In the genomic region with DNA sequence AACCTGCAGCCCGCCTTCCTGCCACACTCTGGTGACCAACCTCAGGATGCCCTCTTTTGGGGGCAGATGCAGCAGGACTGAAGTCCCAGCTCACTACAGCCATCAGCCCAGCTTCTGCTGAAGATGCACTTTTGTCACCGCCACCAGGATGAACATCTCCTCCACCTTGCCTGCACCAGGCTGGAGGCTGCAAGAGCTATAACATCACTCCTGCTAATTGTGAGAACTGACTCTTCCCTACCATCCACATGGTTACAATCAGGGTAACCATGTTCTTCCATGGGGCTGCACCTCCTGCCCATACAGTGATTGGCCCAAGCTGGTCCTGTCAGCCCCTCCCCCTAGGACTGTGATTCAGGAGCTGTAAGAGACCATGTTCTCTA, we compare ENCODE assay signal across 10 cellular contexts. TPM values are rescaled to one million over a fixed set of nuclear protein-coding genes. Genes with fewer than 3 reads are reported as not detected.
DNase-seq lines count a peak whose midpoint lies in the region; ATAC-seq and TF ChIP-seq lines count a peak whose summit lies in the region.
"Had no signal": no experiment of that assay in that cellular context is flagged by ENCODE, and none has a peak within 500 bp of the region (broad histone marks: within the 10 kb centered on the region; RNA-seq: fewer than 3 reads in every experiment).

No MANE protein-coding gene starts in this region.

- no peaks in the 10 kb centered on the region for H3K36me3 ChIP-seq in Karpas-422 (ENCODE audit: insufficient read depth, low read length)
- no peaks in the 10 kb centered on the region for H3K36me3 ChIP-seq in ovary

- H3K4me2 ChIP-seq in Karpas-422 (ENCODE audit: low read depth, low read length, poor library complexity, severe bottlenecking): peak overlapping the region; percentile 100

- peaks cover 18% of the 10 kb centered on the region for H3K79me2 ChIP-seq in Karpas-422 (ENCODE audit: low read length)

- H4K20me1 ChIP-seq in Karpas-422 (ENCODE audit: insufficient read depth, low read depth, low read length): no peaks in the 10 kb centered on the region

- H3K9me3 Mint-ChIP-seq in central memory CD8-positive, alpha-beta T cell: no peaks in the 10 kb centered on the region

- no peak for TF ChIP-seq POLR2A in ovary (IDR thresholded peaks at IDR 0.05)

- 94 to 100% (median 97%) methylated on average over 2 of the region's 2 CpGs for WGBS in ovary, 3 donors

- H3K9me3 ChIP-seq in Karpas-422 (ENCODE audit: low read length) (no peaks in the 10 kb centered on the region), ovary (no peaks in the 10 kb centered on the region)

- H3K4me3 Mint-ChIP-seq in central memory CD8-positive, alpha-beta T cell: peak overlapping the region; percentile 84

- H3K27me3 ChIP-seq in Karpas-422 (ENCODE audit: low read length) (no peaks in the 10 kb centered on the region), ovary (no peaks in the 10 kb centered on the region)

- no peak for ATAC-seq in central memory CD8-positive, alpha-beta T cell (replicated peaks; ENCODE audit: extremely low read depth, poor library complexity, severe bottlenecking)
- no peak for ATAC-seq in GM18519 (IDR thresholded peaks at IDR 0.05; ENCODE audit: low FRiP score, unreplicated experiment)

- H3K27ac ChIP-seq in Karpas-422 (ENCODE audit: low read length): peak overlapping the region; percentile 89
- H3K27ac ChIP-seq in ovary: no peak overlapping the region

- H3K9me2 ChIP-seq in Karpas-422 (replicated peaks; ENCODE audit: insufficient read depth, low read length): no peaks in the 10 kb centered on the region

- TF ChIP-seq EP300 in ovary (IDR thresholded peaks at IDR 0.05): no peak

- TF ChIP-seq CTCF in ovary (IDR thresholded peaks at IDR 0.05) (no peak), GM13977 (IDR thresholded peaks at IDR 0.05; ENCODE audit: extremely low read depth, insufficient read depth, missing control alignments) (no peak)

- no peaks in the 10 kb centered on the region for H3K27me3 Mint-ChIP-seq in central memory CD8-positive, alpha-beta T cell

- no peak overlapping the region for H2AFZ ChIP-seq in Karpas-422 (ENCODE audit: low read length)

- in situ Hi-C loops in GM13977 (cut with MboI; ENCODE audit: low pct_unique_long_range_greater_than_20kb, low sequenced_read_pairs, unreplicated experiment): no loop called here

- peaks cover 29% of the 10 kb centered on the region for H3K4me1 Mint-ChIP-seq in central memory CD8-positive, alpha-beta T cell

- H3K27ac Mint-ChIP-seq in central memory CD8-positive, alpha-beta T cell (ENCODE audit: low read depth): peak overlapping the region; percentile 77

- H3K4me3 ChIP-seq in Karpas-422 (ENCODE audit: low read length): peak overlapping the region; percentile 93
- no peak overlapping the region for H3K4me3 ChIP-seq in ovary

- peak overlapping the region; percentile 99 for H3K9ac ChIP-seq in Karpas-422 (ENCODE audit: low read length)

- DNase-seq in DMS 273 (lab: John Stamatoyannopoulos, UW; ENCODE audit: unreplicated experiment) (peak; percentile 50), DMS 273 treated with DMSO at 0.1 percent for 48 hours (lab: John Stamatoyannopoulos, UW) (no peak), Karpas-422 (peak; percentile 73), ovary (peak in 3 of 5 donors; percentile 13 to 41 (median 36)), GM13977 (ENCODE audit: low spot score) (no peak), hepatic stellate cell (ENCODE audit: low spot score) (no peak)
- DNase-seq in central memory CD8-positive, alpha-beta T cell (ENCODE audit: low spot score in 2 of 2): no peak
- DNase-seq: effector CD4-positive, alpha-beta T cell had no signal

- intact Hi-C loops in ovary (cut with DNase I): loop anchor here in 2 of 4 donors (5.0 to 10.0 kb wide), 2 partner anchors 68 to 70 kb away; a partner anchor contains a TSS

- H3K4me1 ChIP-seq in Karpas-422 (ENCODE audit: low read length) (peaks cover 68% of the 10 kb centered on the region), ovary (ENCODE audit: insufficient read depth) (peaks cover 9% of the 10 kb centered on the region)

- H3K36me3 Mint-ChIP-seq in central memory CD8-positive, alpha-beta T cell (ENCODE audit: insufficient read depth): peaks cover 16% of the 10 kb centered on the region

RNA-seq across cellular contexts. Expression of a gene that starts 2.0 kb away (rescaled TPM):
- 2.5 and 9.2 TPM in 2 replicates for total RNA-seq in Karpas-422 (2014; rRNA removed; shearing (Covaris generic); ENCODE audit: low replicate concordance)
- 1 to 10 TPM; 1.0 to 2.4 (median 1.7) TPM for total RNA-seq in ovary
- polyA plus RNA-seq in ovary: under 1 TPM in 1 of 2 donors, not detected in 1; 0.59 TPM
- total RNA-seq: A172 had no signal

RNA-seq across cellular contexts. Expression of a gene that starts 2.6 kb away (rescaled TPM):
- 0.45 and 0.69 TPM in 2 replicates for total RNA-seq in Karpas-422 (2014; rRNA removed; shearing (Covaris generic); ENCODE audit: low replicate concordance)
- under 1 TPM in 1 of 7 donors, not detected in 6; 0.46 TPM for total RNA-seq in ovary
- under 1 TPM in 1 of 2 donors, not detected in 1; 0.05 TPM for polyA plus RNA-seq in ovary
- total RNA-seq: A172 had no signal

RNA-seq across cellular contexts. Expression of a gene that starts 9.5 kb away (rescaled TPM):
- 38.2 and 89.2 TPM in 2 replicates for total RNA-seq in Karpas-422 (2014; rRNA removed; shearing (Covaris generic); ENCODE audit: low replicate concordance)
- total RNA-seq in ovary: 100 to 1,000 TPM in 4 of 7 donors, 10 to 100 TPM in 3; 74.3 to 166 (median 103) TPM
- polyA plus RNA-seq in ovary: 10 to 100 TPM in 1 of 2 donors, 1 to 10 TPM in 1; 9.2 to 95.6 TPM

RNA-seq across cellular contexts. Expression of a gene that starts 21.4 kb away (rescaled TPM):
- total RNA-seq in Karpas-422 (2014; rRNA removed; shearing (Covaris generic); ENCODE audit: low replicate concordance): 19.2 and 37.2 TPM in 2 replicates
- 1 to 10 TPM; 2.3 to 7.6 (median 3.4) TPM for total RNA-seq in ovary
- polyA plus RNA-seq in ovary: 1 to 10 TPM in 1 of 2 donors, under 1 TPM in 1; 0.95 to 4.1 TPM

RNA-seq across cellular contexts. Expression of a gene that starts 55.4 kb away (rescaled TPM):
- 3.8 and 4.7 TPM in 2 replicates for total RNA-seq in Karpas-422 (2014; rRNA removed; shearing (Covaris generic); ENCODE audit: low replicate concordance)
- total RNA-seq in ovary: 10 to 100 TPM in 5 of 7 donors, 1 to 10 TPM in 2; 3.4 to 15.1 (median 11.8) TPM
- 1 to 10 TPM; 5.3 to 8.8 TPM for polyA plus RNA-seq in ovary

Comparison
In these comparisons a context has a peak if more than half of its experiments do, and no peak if none do; other contexts are left out.
1. DNase-seq: peak in DMS 273 (single experiment), Karpas-422 (single experiment) and ovary (3 of 5); none in DMS 273 treated with DMSO at 0.1 percent for 48 hours (single experiment), central memory CD8-positive, alpha-beta T cell (0 of 2), GM13977 (single experiment) and hepatic stellate cell (single experiment).